In genomic region chr3:153392363-153392762, GRCh38 we compare ENCODE assay signal across 29 cellular contexts.
"Had no signal": no experiment of that assay in that cellular context is flagged by ENCODE, and none has a peak within 500 bp of the region (broad histone marks: within the 10 kb centered on the region; RNA-seq: fewer than 3 reads in every experiment).

No MANE protein-coding gene starts in this region.

- H3K9me3 Mint-ChIP-seq: type B pancreatic cell had no signal

- H3K36me3 Mint-ChIP-seq: stimulated activated effector memory CD8-positive, alpha-beta T cell treated with anti-CD3 and anti-CD28 coated beads, Interleukin-12 subunit alpha, Interleukin-12 subunit beta, amount 100 ng/mL, for 72 hours; type B pancreatic cell had no signal

- H3K36me3 ChIP-seq: stomach, suprapubic skin, thoracic aorta, thyroid gland, tibial artery, tibial nerve, transverse colon, upper lobe of left lung, upper lobe of right lung, uterus, vagina had no signal

- H3K27me3 Mint-ChIP-seq: stimulated activated naive CD8-positive, alpha-beta T cell treated with anti-CD3 and anti-CD28 coated beads, Interleukin-15, amount 100 ng/mL, for 72 hours; stimulated activated naive CD8-positive, alpha-beta T cell treated with anti-CD3 and anti-CD28 coated beads, Interleukin-15, Interleukin-2, amounts not matched to agents 100 ng/mL and 50 ng/mL, for 24 hours; type B pancreatic cell had no signal

- H3K4me1 Mint-ChIP-seq: stimulated activated effector memory CD8-positive, alpha-beta T cell treated with anti-CD3 and anti-CD28 coated beads, Interleukin-12 subunit alpha, Interleukin-12 subunit beta, amount 100 ng/mL, for 72 hours; stimulated activated memory B cell treated with anti-CD40 and anti-IgM and Interleukin-4, amounts not matched to agents 10 μg/mL and 1 μg/mL and 100 μg/mL, for 72 hours; stimulated activated naive B cell treated with anti-CD40 and anti-IgM and Interleukin-4, amounts not matched to agents 10 μg/mL and 1 μg/mL and 100 μg/mL, for 72 hours; stimulated activated naive CD8-positive, alpha-beta T cell treated with anti-CD3 and anti-CD28 coated beads, Interleukin-15, amount 100 ng/mL, for 72 hours had no signal

- H3K4me1 ChIP-seq: stomach, suprapubic skin, testis, thyroid gland, tibial artery, tibial nerve, transverse colon, upper lobe of left lung, upper lobe of right lung, uterus, vagina had no signal

- H3K27ac Mint-ChIP-seq: stimulated activated effector memory CD8-positive, alpha-beta T cell treated with anti-CD3 and anti-CD28 coated beads, Interleukin-12 subunit alpha, Interleukin-12 subunit beta, amount 100 ng/mL, for 72 hours; stimulated activated memory B cell treated with anti-CD40 and anti-IgM and Interleukin-4, amounts not matched to agents 10 μg/mL and 1 μg/mL and 100 μg/mL, for 72 hours; stimulated activated naive B cell treated with anti-CD40 and anti-IgM and Interleukin-4, amounts not matched to agents 10 μg/mL and 1 μg/mL and 100 μg/mL, for 72 hours; stimulated activated naive CD8-positive, alpha-beta T cell treated with anti-CD3 and anti-CD28 coated beads, Interleukin-15, amount 100 ng/mL, for 72 hours; type B pancreatic cell had no signal

- H3K4me3 ChIP-seq: stomach, suprapubic skin, testis, thoracic aorta, thyroid gland, tibial artery, tibial nerve, transverse colon, upper lobe of left lung, upper lobe of right lung, uterus, vagina had no signal

- FAIRE-seq: urothelium cell line had no signal

- ATAC-seq: stimulated activated effector memory CD8-positive, alpha-beta T cell treated with anti-CD3 and anti-CD28 coated beads, Interleukin-12 subunit alpha, Interleukin-12 subunit beta, amount 100 ng/mL, for 72 hours; stimulated activated memory B cell treated with anti-CD40 and anti-IgM and Interleukin-4, amounts not matched to agents 10 μg/mL and 1 μg/mL and 100 μg/mL, for 72 hours; stimulated activated naive B cell treated with anti-CD40 and anti-IgM and Interleukin-4, amounts not matched to agents 10 μg/mL and 1 μg/mL and 100 μg/mL, for 72 hours; stimulated activated naive CD8-positive, alpha-beta T cell treated with anti-CD3 and anti-CD28 coated beads, Interleukin-15, amount 100 ng/mL, for 72 hours; stimulated activated naive CD8-positive, alpha-beta T cell treated with anti-CD3 and anti-CD28 coated beads, Interleukin-15, Interleukin-2, amounts not matched to agents 100 U/mL and 50 U/mL, for 24 hours; upper lobe of right lung had no signal

- H3K4me3 Mint-ChIP-seq: stimulated activated effector memory CD8-positive, alpha-beta T cell treated with anti-CD3 and anti-CD28 coated beads, Interleukin-12 subunit alpha, Interleukin-12 subunit beta, amount 100 ng/mL, for 72 hours; stimulated activated memory B cell treated with anti-CD40 and anti-IgM and Interleukin-4, amounts not matched to agents 10 μg/mL and 1 μg/mL and 100 μg/mL, for 72 hours; stimulated activated naive B cell treated with anti-CD40 and anti-IgM and Interleukin-4, amounts not matched to agents 10 μg/mL and 1 μg/mL and 100 μg/mL, for 72 hours; stimulated activated naive CD8-positive, alpha-beta T cell treated with anti-CD3 and anti-CD28 coated beads, Interleukin-15, amount 100 ng/mL, for 72 hours; stimulated activated naive CD8-positive, alpha-beta T cell treated with anti-CD3 and anti-CD28 coated beads, Interleukin-15, Interleukin-2, amounts not matched to agents 100 ng/mL and 50 ng/mL, for 24 hours; type B pancreatic cell had no signal

- DNase-seq: stimulated activated CD4-positive, alpha-beta T cell treated with anti-CD3 and anti-CD28 coated beads, Interleukin-2, amount 100 ng/mL, for 48 hours; stimulated activated CD4-positive, alpha-beta T cell treated with anti-CD3 and anti-CD28 coated beads, Interleukin-4, amount 100 ng/mL, for 1 hour; stimulated activated CD4-positive, alpha-beta T cell treated with anti-CD3 and anti-CD28 coated beads, Interleukin-4, amount 100 ng/mL, for 24 hours; stimulated activated CD4-positive, alpha-beta T cell treated with anti-CD3 and anti-CD28 coated beads, Interleukin-4, amount 100 ng/mL, for 4 hours; stimulated activated CD8-positive, alpha-beta memory T cell treated with anti-CD3 and anti-CD28 coated beads, Interleukin-4, amount 100 ng/mL, for 48 hours; stimulated activated naive B cell treated with anti-CD40 and anti-IgM and Interleukin-4, amounts not matched to agents 10 μg/mL and 1 μg/mL and 100 μg/mL, for 72 hours; stimulated activated naive CD4-positive, alpha-beta T cell; stimulated activated naive CD4-positive, alpha-beta T cell treated with Interleukin-2 at 50 U/mL for 16 hours; stimulated activated naive CD8-positive, alpha-beta T cell treated with anti-CD3 and anti-CD28 coated beads, Interleukin-15, amount 100 ng/mL, for 72 hours; stimulated activated naive CD8-positive, alpha-beta T cell treated with anti-CD3 and anti-CD28 coated beads, Interleukin-15, Interleukin-2, amounts not matched to agents 100 U/mL and 50 U/mL, for 24 hours; stomach; substantia nigra; testis; thyroid gland; tibial artery; transverse colon; trophoblast cell; upper lobe of left lung; upper lobe of right lung; uterus had no signal

- H3K27me3 ChIP-seq: stomach, suprapubic skin, testis, thyroid gland, tibial artery, tibial nerve, transverse colon, upper lobe of left lung, upper lobe of right lung, vagina had no signal

- H3K27ac ChIP-seq: stomach, suprapubic skin, testis, thoracic aorta, thyroid gland, tibial artery, tibial nerve, transverse colon, upper lobe of left lung, upper lobe of right lung, uterus, vagina had no signal

- H3K9me3 ChIP-seq: testis, thyroid gland, uterus had no signal
